12 cellular contexts compared by ENCODE assay signal in the genomic region with DNA sequence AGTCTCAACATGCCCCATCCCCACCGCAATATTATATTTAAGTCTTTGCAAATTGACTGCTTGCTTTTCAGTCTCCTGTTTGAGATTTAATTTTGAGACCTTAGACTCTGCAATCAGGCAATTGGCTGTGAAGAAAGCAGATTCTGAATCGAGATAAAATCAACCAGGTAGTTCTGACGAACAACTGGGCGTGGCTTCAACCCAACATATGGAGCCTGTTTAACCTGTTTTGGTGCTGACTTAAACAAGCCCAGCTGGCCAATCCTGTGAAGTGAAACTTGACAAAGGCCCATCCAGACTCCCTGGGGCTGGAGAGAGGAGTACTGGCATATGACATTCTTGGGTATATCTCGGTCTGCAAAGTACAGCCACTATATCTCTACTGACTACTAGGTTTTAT. TPM values are rescaled to one million over a fixed set of nuclear protein-coding genes. Genes with fewer than 3 reads are reported as not detected.
DNase-seq lines count a peak whose midpoint lies in the region; ATAC-seq and TF ChIP-seq lines count a peak whose summit lies in the region.
"Had no signal": no experiment of that assay in that cellular context is flagged by ENCODE, and none has a peak within 500 bp of the region (broad histone marks: within the 10 kb centered on the region; RNA-seq: fewer than 3 reads in every experiment).

No MANE protein-coding gene starts in this region.

- no peaks in the 10 kb centered on the region for H3K9me2 ChIP-seq in neural cell (ENCODE audit: insufficient read depth, low read length)

- no peaks in the 10 kb centered on the region for H3K36me3 Mint-ChIP-seq in endothelial cell (ENCODE audit: low read depth, unreplicated experiment)

- no peak overlapping the region for H3K4me2 ChIP-seq in neural cell (ENCODE audit: low read length)
- H3K4me2 ChIP-seq: BLaER1 treated with 17β-estradiol and CSF1 and Interleukin-3, amounts not matched to agents 10 nM and 100 nM had no signal

- H3K79me2 ChIP-seq in neural cell (replicated peaks; ENCODE audit: insufficient read depth, low read length) = no peaks in the 10 kb centered on the region

- H3K36me3 ChIP-seq in neural cell (ENCODE audit: insufficient read depth, low read length) = no peaks in the 10 kb centered on the region

- TF ChIP-seq RAD21 in neural cell (conservative IDR thresholded peaks at IDR 0.05) = no peak

- no peak overlapping the region for H3K9ac ChIP-seq in neural cell (ENCODE audit: low read length)
- H3K9ac ChIP-seq: BLaER1 treated with 17β-estradiol and CSF1 and Interleukin-3, amounts not matched to agents 10 nM and 100 nM had no signal

- no peaks in the 10 kb centered on the region for H4K20me1 ChIP-seq in neural cell (ENCODE audit: insufficient read depth)
- H4K20me1 ChIP-seq: BLaER1 treated with 17β-estradiol and CSF1 and Interleukin-3, amounts not matched to agents 10 nM and 100 nM had no signal

- H3K4me3 Mint-ChIP-seq in endothelial cell (ENCODE audit: unreplicated experiment) = no peak overlapping the region
- no peak overlapping the region for H3K4me3 Mint-ChIP-seq in stimulated activated naive CD8-positive, alpha-beta T cell treated with anti-CD3 and anti-CD28 coated beads, Interleukin-15, amount 100 ng/mL, for 72 hours
- H3K4me3 Mint-ChIP-seq: T-helper 1 cell treated with Interleukin-12 subunit alpha and Interleukin-12 subunit beta and Interleukin-4 antibody, amounts not matched to agents 30 μg/mL and 1 μg/mL, for 36 hours had no signal

- H3K4me3 ChIP-seq in neural cell (ENCODE audit: low read length) = no peak overlapping the region
- H3K4me3 ChIP-seq: BLaER1 treated with 17β-estradiol and CSF1 and Interleukin-3, amounts not matched to agents 10 nM and 100 nM had no signal

- no peaks in the 10 kb centered on the region for H3F3A ChIP-seq in neural cell (ENCODE audit: insufficient read depth, low read length, poor library complexity, severe bottlenecking)

- DNase-seq in DMS153 treated with DMSO at 0.1 percent for 48 hours (lab: John Stamatoyannopoulos, UW; ENCODE audit: unreplicated experiment) (peak; percentile 83), NCI-H2196 (lab: John Stamatoyannopoulos, UW; ENCODE audit: unreplicated experiment) (peak; percentile 82), endothelial cell (ENCODE audit: low spot score) (no peak), occipital lobe (lab: John Stamatoyannopoulos, UW) (no peak), amniotic stem cell (lab: John Stamatoyannopoulos, UW) (no peak)
- DNase-seq in stimulated activated CD4-positive, alpha-beta T cell treated with anti-CD3 and anti-CD28 coated beads, Interleukin-2, amount 100 ng/mL, for 48 hours = no peak
- no peak for DNase-seq in stimulated activated naive CD8-positive, alpha-beta T cell treated with anti-CD3 and anti-CD28 coated beads, Interleukin-15, amount 100 ng/mL, for 72 hours
- DNase-seq: activated T-cell treated with anti-CD3 and anti-CD28 coated beads, Interleukin-2, amount 50 U/mL, for 1 hour; MV-4-11 had no signal

- H3K27ac ChIP-seq in neural cell (ENCODE audit: low read length) = peak overlapping the region; percentile 93
- H3K27ac ChIP-seq: BLaER1 treated with 17β-estradiol and CSF1 and Interleukin-3, amounts not matched to agents 10 nM and 100 nM had no signal

- H3K9me3 ChIP-seq in neural cell (ENCODE audit: low read length) = no peaks in the 10 kb centered on the region

- no peak for ATAC-seq in stimulated activated naive CD8-positive, alpha-beta T cell treated with anti-CD3 and anti-CD28 coated beads, Interleukin-15, amount 100 ng/mL, for 72 hours

- no peak for TF ChIP-seq CTCF in endothelial cell (IDR thresholded peaks at IDR 0.05; ENCODE audit: unreplicated experiment)
- TF ChIP-seq CTCF in neural cell (IDR thresholded peaks at IDR 0.05; ENCODE audit: poor library complexity, severe bottlenecking) = no peak

- no peaks in the 10 kb centered on the region for H3K27me3 ChIP-seq in neural cell (ENCODE audit: insufficient read depth, low read depth, low read length)
- H3K27me3 ChIP-seq: BLaER1 treated with 17β-estradiol and CSF1 and Interleukin-3, amounts not matched to agents 10 nM and 100 nM had no signal

- H3K4me1 Mint-ChIP-seq in endothelial cell (ENCODE audit: unreplicated experiment) = peaks cover 12% of the 10 kb centered on the region
- H3K4me1 Mint-ChIP-seq in stimulated activated naive CD8-positive, alpha-beta T cell treated with anti-CD3 and anti-CD28 coated beads, Interleukin-15, amount 100 ng/mL, for 72 hours = no peaks in the 10 kb centered on the region

- no peak overlapping the region for H2AFZ ChIP-seq in neural cell (ENCODE audit: low read depth, low read length)

- peaks cover 8% of the 10 kb centered on the region for H3K27me3 Mint-ChIP-seq in endothelial cell (ENCODE audit: unreplicated experiment)
- H3K27me3 Mint-ChIP-seq in stimulated activated naive CD8-positive, alpha-beta T cell treated with anti-CD3 and anti-CD28 coated beads, Interleukin-15, amount 100 ng/mL, for 72 hours = peaks cover 24% of the 10 kb centered on the region

- H3K9me3 Mint-ChIP-seq in endothelial cell (ENCODE audit: unreplicated experiment) = no peaks in the 10 kb centered on the region
- H3K9me3 Mint-ChIP-seq in stimulated activated naive CD8-positive, alpha-beta T cell treated with anti-CD3 and anti-CD28 coated beads, Interleukin-15, amount 100 ng/mL, for 72 hours = peaks cover 8 to 14% of the 10 kb centered on the region in 2 donors

- peak overlapping the region; percentile 74 for H3K27ac Mint-ChIP-seq in endothelial cell (ENCODE audit: unreplicated experiment)
- no peak overlapping the region for H3K27ac Mint-ChIP-seq in stimulated activated naive CD8-positive, alpha-beta T cell treated with anti-CD3 and anti-CD28 coated beads, Interleukin-15, amount 100 ng/mL, for 72 hours
- H3K27ac Mint-ChIP-seq: T-helper 1 cell treated with Interleukin-12 subunit alpha and Interleukin-12 subunit beta and Interleukin-4 antibody, amounts not matched to agents 30 μg/mL and 1 μg/mL, for 36 hours had no signal

- no peak for TF ChIP-seq EP300 in neural cell (conservative IDR thresholded peaks at IDR 0.05; ENCODE audit: poor library complexity, severe bottlenecking)

TF ChIP-seq in neural cell, 6 proteins besides CTCF, POLR2A, EP300 and RAD21:
- TF ChIP-seq POLR2AphosphoS5 (IDR thresholded peaks at IDR 0.05) (no peak), EZH2 (IDR thresholded peaks at IDR 0.05; ENCODE audit: borderline replicate concordance, insufficient read depth, low read length, poor library complexity, severe bottlenecking) (no peak), REST (IDR thresholded peaks at IDR 0.05; ENCODE audit: borderline replicate concordance) (no peak), MXI1 (conservative IDR thresholded peaks at IDR 0.05; ENCODE audit: poor library complexity, severe bottlenecking) (no peak), SMC3 (conservative IDR thresholded peaks at IDR 0.05; ENCODE audit: poor library complexity) (no peak)

RNA-seq across cellular contexts. Expression of gene CIPC, which starts 9.8 kb away (rescaled TPM):
- total RNA-seq in endothelial cell (ENCODE audit: unreplicated experiment) (42.4 TPM), occipital lobe (44.5 TPM)
- polyA plus RNA-seq in neural cell = 36.4 and 36.7 TPM in 2 replicates
- polyA minus RNA-seq in neural cell = 53.6 and 56.4 TPM in 2 replicates

RNA-seq across cellular contexts. Expression of gene ZDHHC22, which starts 53.4 kb away (rescaled TPM):
- total RNA-seq in endothelial cell (ENCODE audit: unreplicated experiment) (12.0 TPM), occipital lobe (12.0 TPM)
- 4.3 and 5.1 TPM in 2 replicates for polyA plus RNA-seq in neural cell
- 4.5 and 6.8 TPM in 2 replicates for polyA minus RNA-seq in neural cell

RNA-seq across cellular contexts. Expression of gene IRF2BPL, which starts 59.7 kb away (rescaled TPM):
- total RNA-seq in endothelial cell (ENCODE audit: unreplicated experiment) (8.6 TPM), occipital lobe (72.7 TPM)
- polyA plus RNA-seq in neural cell = 42.9 and 46.5 TPM in 2 replicates
- polyA minus RNA-seq in neural cell = 97.2 and 123 TPM in 2 replicates

Comparison
In these comparisons a context has a peak if more than half of its experiments do, and no peak if none do; other contexts are left out.
1. DNase-seq: peak in DMS153 treated with DMSO at 0.1 percent for 48 hours (single experiment) and NCI-H2196 (single experiment); none in endothelial cell (single experiment), occipital lobe (single experiment), stimulated activated CD4-positive, alpha-beta T cell treated with anti-CD3 and anti-CD28 coated beads, Interleukin-2, amount 100 ng/mL, for 48 hours (0 of 2), amniotic stem cell (single experiment) and stimulated activated naive CD8-positive, alpha-beta T cell treated with anti-CD3 and anti-CD28 coated beads, Interleukin-15, amount 100 ng/mL, for 72 hours (0 of 2).